18 cellular contexts compared by ENCODE assay signal in genomic region chrX:153930011-153930910, GRCh38. TPM values are rescaled to one million over a fixed set of nuclear protein-coding genes. Genes with fewer than 3 reads are reported as not detected.
DNase-seq lines count a peak whose midpoint lies in the region; ATAC-seq and TF ChIP-seq lines count a peak whose summit lies in the region.
"Had no signal": no experiment of that assay in that cellular context is flagged by ENCODE, and none has a peak within 500 bp of the region (broad histone marks: within the 10 kb centered on the region; RNA-seq: fewer than 3 reads in every experiment).

No MANE protein-coding gene starts in this region.

- H3K4me1 ChIP-seq in HCT116 (ENCODE audit: control insufficient read depth in 1 of 2, insufficient read depth in 2 of 2, low read length in 2 of 2): peaks cover 16 to 35% of the 10 kb centered on the region in 2 experiments
- peaks cover 16 to 78% (median 59%) of the 10 kb centered on the region in 6 donors for H3K4me1 ChIP-seq in spleen

- H2AFZ ChIP-seq in HCT116 (ENCODE audit: low read depth, low read length, poor library complexity, severe bottlenecking): no peak overlapping the region

- intact Hi-C loops in activated naive CD4-positive, alpha-beta T cell treated with anti-CD3 and anti-CD28 coated beads for 36 hours (cut with micrococcal nuclease): no loop called here
- intact Hi-C loops in HCT116 (cut with micrococcal nuclease): no loop called here
- intact Hi-C loops in spleen (cut with DNase I; ENCODE audit: low total_unique reads): no loop called here

- peaks cover 14% of the 10 kb centered on the region for H3K36me3 Mint-ChIP-seq in activated naive CD4-positive, alpha-beta T cell treated with anti-CD3 and anti-CD28 coated beads for 36 hours (ENCODE audit: low read depth)
- H3K36me3 Mint-ChIP-seq in activated naive CD8-positive, alpha-beta T cell treated with anti-CD3 and anti-CD28 coated beads for 36 hours: peaks cover 18% of the 10 kb centered on the region

- peaks cover 36% of the 10 kb centered on the region for H3K79me2 ChIP-seq in HCT116 (ENCODE audit: insufficient read depth, low read length)

- TF ChIP-seq CTCF in HCT116 (IDR thresholded peaks at IDR 0.05 in 2 of 3, conservative IDR thresholded peaks at IDR 0.05 in 1 of 3; ENCODE audit: borderline replicate concordance in 1 of 3, insufficient read depth in 1 of 3, low read depth in 2 of 3, low read length in 2 of 3) (no peak), spleen (IDR thresholded peaks at IDR 0.05 in 8 of 11, conservative IDR thresholded peaks at IDR 0.05 in 3 of 11) (no peak)

- no peak for ATAC-seq in HCT116
- ATAC-seq in HG03175 (IDR thresholded peaks at IDR 0.05; ENCODE audit: unreplicated experiment): no peak
- no peak for ATAC-seq in GM21423 (IDR thresholded peaks at IDR 0.05; ENCODE audit: unreplicated experiment)
- ATAC-seq: sciatic nerve had no signal

- no peaks in the 10 kb centered on the region for H3K9me2 ChIP-seq in HCT116 (ENCODE audit: insufficient read depth)

- H3K4me3 Mint-ChIP-seq in activated naive CD4-positive, alpha-beta T cell treated with anti-CD3 and anti-CD28 coated beads for 36 hours: no peak overlapping the region
- peak overlapping the region; percentile 32 for H3K4me3 Mint-ChIP-seq in activated naive CD8-positive, alpha-beta T cell treated with anti-CD3 and anti-CD28 coated beads for 36 hours

- POLR2A ChIA-PET in HCT116 (lab: Charles Lee): no interaction called here

- H3K27ac Mint-ChIP-seq in activated naive CD4-positive, alpha-beta T cell treated with anti-CD3 and anti-CD28 coated beads for 36 hours: peak overlapping the region; percentile 61
- H3K27ac Mint-ChIP-seq in activated naive CD8-positive, alpha-beta T cell treated with anti-CD3 and anti-CD28 coated beads for 36 hours: peak overlapping the region; percentile 62
- H3K27ac Mint-ChIP-seq: nephron had no signal

- H3K9me3 Mint-ChIP-seq in activated naive CD4-positive, alpha-beta T cell treated with anti-CD3 and anti-CD28 coated beads for 36 hours: no peaks in the 10 kb centered on the region
- H3K9me3 Mint-ChIP-seq in activated naive CD8-positive, alpha-beta T cell treated with anti-CD3 and anti-CD28 coated beads for 36 hours: no peaks in the 10 kb centered on the region

- no peaks in the 10 kb centered on the region for H3K27me3 ChIP-seq in HCT116 (ENCODE audit: insufficient read depth, low read length)
- peaks cover 0 to 9% (median 0%) of the 10 kb centered on the region in 7 donors for H3K27me3 ChIP-seq in spleen (replicated peaks in 1 of 7)

- BruUV-seq in HCT116 (replicated peaks; lab: Mats Ljungman, UMichigan): no TSS peak

- no peak for DNase-seq in activated naive CD4-positive, alpha-beta T cell treated with anti-CD3 and anti-CD28 coated beads for 36 hours
- no peak for DNase-seq in activated naive CD4-positive, alpha-beta T cell treated with Interleukin-2 at 50 U/mL for 16 hours
- DNase-seq in HCT116 (ENCODE audit: low read depth, low spot score) (no peak), spleen (peak; percentile 80), NOMO-1 treated with dmso at 0.1 percent for 144 hours (lab: John Stamatoyannopoulos, UW; ENCODE audit: unreplicated experiment) (no peak)
- DNase-seq in activated naive CD8-positive, alpha-beta T cell treated with anti-CD3 and anti-CD28 coated beads for 36 hours: no peak
- DNase-seq: COR-L47, H7, NCI-H1417, NCI-H510A treated with DMSO at 0.1 percent for 48 hours had no signal

- H3K27me3 Mint-ChIP-seq in activated naive CD4-positive, alpha-beta T cell treated with anti-CD3 and anti-CD28 coated beads for 36 hours (ENCODE audit: low read depth): no peaks in the 10 kb centered on the region
- H3K27me3 Mint-ChIP-seq in activated naive CD8-positive, alpha-beta T cell treated with anti-CD3 and anti-CD28 coated beads for 36 hours: no peaks in the 10 kb centered on the region

- WGBS in spleen, 5 donors: 79 to 88% (median 81%) methylated on average over 6 to 31 of the region's 31 CpGs

- H3K27ac ChIP-seq in HCT116 (ENCODE audit: low read depth, low read length): peak overlapping the region; percentile 62
- peak overlapping the region in 7 of 8 donors; percentile 13 to 99 (median 96) for H3K27ac ChIP-seq in spleen
- H3K27ac ChIP-seq: thoracic aorta had no signal

- H3K4me1 Mint-ChIP-seq in activated naive CD4-positive, alpha-beta T cell treated with anti-CD3 and anti-CD28 coated beads for 36 hours (ENCODE audit: low read depth): peaks cover 29% of the 10 kb centered on the region
- H3K4me1 Mint-ChIP-seq in activated naive CD8-positive, alpha-beta T cell treated with anti-CD3 and anti-CD28 coated beads for 36 hours: peaks cover 16% of the 10 kb centered on the region

- no peaks in the 10 kb centered on the region for H4K20me1 ChIP-seq in HCT116 (ENCODE audit: insufficient read depth)

- H3K36me3 ChIP-seq in HCT116 (ENCODE audit: control insufficient read depth in 1 of 2, insufficient read depth in 2 of 2, low read length in 2 of 2): peaks cover 0 to 5% of the 10 kb centered on the region in 2 experiments; a peak in 2 of 4 replicates
- H3K36me3 ChIP-seq in spleen: peaks cover 0 to 44% (median 11%) of the 10 kb centered on the region in 6 donors

- H3K9ac ChIP-seq in HCT116 (ENCODE audit: low read length): no peak overlapping the region

- H3K9me3 ChIP-seq in HCT116 (ENCODE audit: control insufficient read depth in 1 of 2, insufficient read depth in 1 of 2, low read depth in 1 of 2, low read length in 2 of 2): no peaks in the 10 kb centered on the region
- no peaks in the 10 kb centered on the region for H3K9me3 ChIP-seq in spleen
- H3K9me3 ChIP-seq: thoracic aorta had no signal

- TF ChIP-seq RAD21 in HCT116 (IDR thresholded peaks at IDR 0.05; ENCODE audit: low read depth): no peak

- no peak overlapping the region for H3K4me2 ChIP-seq in HCT116 (ENCODE audit: low read length)

- CTCF ChIA-PET in activated naive CD4-positive, alpha-beta T cell treated with anti-CD3 and anti-CD28 coated beads for 36 hours (lab: Charles Lee): interaction anchor here (10.6 kb wide), 1 partner anchor 17 kb away, joined by 82 read pairs; the partner anchor contains the start of gene RENBP
- CTCF ChIA-PET in HCT116 (lab: Charles Lee): interaction anchor here (1.4 kb wide), 1 partner anchor 17 kb away, joined by 3 read pairs; no protein-coding TSS in a partner anchor

- no peak overlapping the region for H3K4me3 ChIP-seq in HCT116 (replicated peaks in 1 of 2; ENCODE audit: low read depth in 1 of 2, low read length in 2 of 2)
- H3K4me3 ChIP-seq in spleen: no peak overlapping the region
- H3K4me3 ChIP-seq: thoracic aorta had no signal

- RAD21 ChIA-PET in HCT116 (lab: Charles Lee; ENCODE audit: low non-redundant PET in 1 of 2, low total read pairs in 2 of 2, uncharacterized antibody in 2 of 2, unreplicated experiment in 2 of 2): no interaction called here

- no peak for TF ChIP-seq POLR2A in HCT116 (IDR thresholded peaks at IDR 0.05; ENCODE audit: borderline replicate concordance, extremely low read depth, insufficient read depth, insufficient read length)
- no peak for TF ChIP-seq POLR2A in spleen (IDR thresholded peaks at IDR 0.05)

TF ChIP-seq in HCT116, 20 proteins besides CTCF, POLR2A, EP300 and RAD21 (continues in another document):
- TF ChIP-seq ELF1 (IDR thresholded peaks at IDR 0.05; ENCODE audit: borderline replicate concordance, low read depth): no peak
- TF ChIP-seq SRF (IDR thresholded peaks at IDR 0.05; ENCODE audit: low read depth): no peak
- TF ChIP-seq ZNF274 (IDR thresholded peaks at IDR 0.05; ENCODE audit: low read depth, low read length): no peak

RNA-seq across cellular contexts. Expression of gene ARHGAP4, which starts 4.2 kb away (rescaled TPM):
- total RNA-seq in activated naive CD4-positive, alpha-beta T cell treated with anti-CD3 and anti-CD28 coated beads for 36 hours: 100 to 1,000 TPM; 154 to 161 TPM
- total RNA-seq in HCT116 (2021; ENCODE audit: unreplicated experiment) (67.4 TPM), spleen (100 to 1,000 TPM; 176 to 317 (median 236) TPM)
- 41.2 and 44.2 TPM in 2 replicates for polyA plus RNA-seq in HCT116 (2012)
- total RNA-seq in activated naive CD8-positive, alpha-beta T cell treated with anti-CD3 and anti-CD28 coated beads for 36 hours: 100 to 1,000 TPM; 112 to 123 TPM
- polyA plus RNA-seq in spleen: 100 to 1,000 TPM; 297 to 713 (median 635) TPM

RNA-seq across cellular contexts. Expression of gene NAA10, which starts 4.6 kb away (rescaled TPM):
- 100 to 1,000 TPM; 120 to 121 TPM for total RNA-seq in activated naive CD4-positive, alpha-beta T cell treated with anti-CD3 and anti-CD28 coated beads for 36 hours
- total RNA-seq in HCT116 (2021; ENCODE audit: unreplicated experiment) (124 TPM), spleen (10 to 100 TPM; 56.4 to 89.1 (median 85.5) TPM)
- 135 and 156 TPM in 2 replicates for polyA plus RNA-seq in HCT116 (2012)
- 100 to 1,000 TPM; 150 to 153 TPM for total RNA-seq in activated naive CD8-positive, alpha-beta T cell treated with anti-CD3 and anti-CD28 coated beads for 36 hours
- polyA plus RNA-seq in spleen: 100 to 1,000 TPM; 123 to 174 (median 168) TPM

RNA-seq across cellular contexts. Expression of gene RENBP, which starts 14.2 kb away (rescaled TPM):
- 10 to 100 TPM; 11.3 to 13.1 TPM for total RNA-seq in activated naive CD4-positive, alpha-beta T cell treated with anti-CD3 and anti-CD28 coated beads for 36 hours
- total RNA-seq in HCT116 (2021; ENCODE audit: unreplicated experiment) (1.3 TPM), spleen (100 to 1,000 TPM in 1 of 7 donors, 10 to 100 TPM in 6; 42.0 to 105 (median 63.6) TPM)
- polyA plus RNA-seq in HCT116 (2012): 0.30 and 0.52 TPM in 2 replicates
- total RNA-seq in activated naive CD8-positive, alpha-beta T cell treated with anti-CD3 and anti-CD28 coated beads for 36 hours: 10 to 100 TPM; 15.2 to 15.7 TPM
- 10 to 100 TPM; 44.3 to 91.3 (median 47.9) TPM for polyA plus RNA-seq in spleen

RNA-seq across cellular contexts. Expression of gene AVPR2, which starts 25.8 kb away (rescaled TPM):
- total RNA-seq in activated naive CD4-positive, alpha-beta T cell treated with anti-CD3 and anti-CD28 coated beads for 36 hours: not detected
- not detected for total RNA-seq in HCT116 (2021; ENCODE audit: unreplicated experiment)
- 0.27 and 0.34 TPM in 2 replicates for polyA plus RNA-seq in HCT116 (2012)
- total RNA-seq in activated naive CD8-positive, alpha-beta T cell treated with anti-CD3 and anti-CD28 coated beads for 36 hours: not detected
- under 1 TPM in 1 of 7 donors, not detected in 6; 0.52 TPM for total RNA-seq in spleen
- polyA plus RNA-seq in spleen: under 1 TPM; 0.22 to 0.77 (median 0.26) TPM
- total RNA-seq: Daoy, glomerular endothelial cell, H7, MCF 10A, thoracic aorta had no signal

RNA-seq across cellular contexts. Expression of gene HCFC1, which starts 41.4 kb away (rescaled TPM):
- total RNA-seq in activated naive CD4-positive, alpha-beta T cell treated with anti-CD3 and anti-CD28 coated beads for 36 hours: 10 to 100 TPM; 85.0 to 86.1 TPM
- total RNA-seq in HCT116 (2021; ENCODE audit: unreplicated experiment): 72.8 TPM
- 30.8 and 35.3 TPM in 2 replicates for polyA plus RNA-seq in HCT116 (2012)
- 100 to 1,000 TPM; 140 to 142 TPM for total RNA-seq in activated naive CD8-positive, alpha-beta T cell treated with anti-CD3 and anti-CD28 coated beads for 36 hours
- 10 to 100 TPM; 50.6 to 86.5 (median 62.1) TPM for total RNA-seq in spleen
- polyA plus RNA-seq in spleen: 10 to 100 TPM in 2 of 3 donors, 1 to 10 TPM in 1; 9.5 to 22.7 (median 11.4) TPM
